In the genomic region with DNA sequence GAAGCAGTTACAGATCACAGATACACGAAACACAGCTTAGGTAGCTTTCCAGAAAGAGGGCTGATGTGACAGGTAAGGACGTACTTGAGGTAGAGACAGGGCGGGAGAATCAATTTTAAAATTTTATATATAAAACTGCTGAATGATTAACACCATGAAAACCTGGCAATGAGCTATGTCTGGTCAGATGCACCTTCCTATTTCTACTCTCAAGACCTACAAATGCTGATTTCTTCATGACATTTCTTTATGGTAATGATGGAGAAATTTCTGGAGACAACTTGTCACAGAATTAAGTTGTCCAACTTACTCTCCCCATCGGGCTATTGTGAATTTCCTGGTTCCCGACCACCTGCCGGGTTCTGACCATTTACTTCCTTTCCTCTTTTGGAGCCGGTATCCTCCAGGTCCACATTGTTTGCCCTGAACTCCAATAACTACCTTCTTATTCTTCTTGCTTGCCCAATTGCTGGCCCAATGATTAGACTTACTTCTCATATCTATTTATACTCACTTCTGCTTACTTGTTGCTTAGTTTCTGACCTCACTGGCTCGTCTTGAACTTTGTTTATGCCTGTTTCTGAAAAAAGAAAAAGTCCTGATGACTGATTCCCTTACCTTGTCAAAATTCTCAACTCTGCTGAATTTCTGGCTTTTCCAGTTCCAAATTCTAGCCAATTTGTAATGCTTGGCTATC, we compare ENCODE assay signal across 11 cellular contexts. TPM values are rescaled to one million over a fixed set of nuclear protein-coding genes. Genes with fewer than 3 reads are reported as not detected.
DNase-seq lines count a peak whose midpoint lies in the region; ATAC-seq, FAIRE-seq and TF ChIP-seq lines count a peak whose summit lies in the region.
"Had no signal": no experiment of that assay in that cellular context is flagged by ENCODE, and none has a peak within 500 bp of the region (broad histone marks: within the 10 kb centered on the region; RNA-seq: fewer than 3 reads in every experiment).

No MANE protein-coding gene starts in this region.

- ATAC-seq in GM18508 (IDR thresholded peaks at IDR 0.05; ENCODE audit: insufficient read depth, unreplicated experiment) (peak; percentile 89), GM21619 (IDR thresholded peaks at IDR 0.05; ENCODE audit: unreplicated experiment) (peak; percentile 95), HG03439 (IDR thresholded peaks at IDR 0.05; ENCODE audit: unreplicated experiment) (peak; percentile 94), foreskin keratinocyte (no peak)
- ATAC-seq: PC-3 had no signal

- H3K4me1 ChIP-seq in foreskin keratinocyte = peaks cover 5% of the 10 kb centered on the region

- no peaks in the 10 kb centered on the region for H3K27me3 ChIP-seq in foreskin keratinocyte

- DNase-seq in germinal center (ENCODE audit: low spot score) (peak; percentile 65), H54 (ENCODE audit: insufficient read length, low spot score) (no peak), HCEC 1CT (no peak), NCI-H524 treated with DMSO at 0.1 percent for 48 hours (lab: John Stamatoyannopoulos, UW) (no peak), foreskin keratinocyte (no peak)
- DNase-seq: DMS153, PC-3 had no signal

- TF ChIP-seq POLR2A in H54 (IDR thresholded peaks at IDR 0.05; ENCODE audit: low read depth, low read length) = no peak

- no peak overlapping the region for H3K27ac ChIP-seq in foreskin keratinocyte

- TF ChIP-seq CTCF in foreskin keratinocyte (conservative IDR thresholded peaks at IDR 0.05) = no peak

- FAIRE-seq in H54 (lab: Jason Lieb, UNC) = no peak
- FAIRE-seq: HTR-8/SVneo had no signal

RNA-seq across cellular contexts. Expression of gene ATP2B1, which starts 12.8 kb away (rescaled TPM):
- total RNA-seq in foreskin keratinocyte = 28.0 and 32.5 TPM in 2 replicates
- 4.5 and 6.6 TPM in 2 replicates for polyA plus RNA-seq in foreskin keratinocyte
